8 cellular contexts compared by ENCODE assay signal in the genomic region with DNA sequence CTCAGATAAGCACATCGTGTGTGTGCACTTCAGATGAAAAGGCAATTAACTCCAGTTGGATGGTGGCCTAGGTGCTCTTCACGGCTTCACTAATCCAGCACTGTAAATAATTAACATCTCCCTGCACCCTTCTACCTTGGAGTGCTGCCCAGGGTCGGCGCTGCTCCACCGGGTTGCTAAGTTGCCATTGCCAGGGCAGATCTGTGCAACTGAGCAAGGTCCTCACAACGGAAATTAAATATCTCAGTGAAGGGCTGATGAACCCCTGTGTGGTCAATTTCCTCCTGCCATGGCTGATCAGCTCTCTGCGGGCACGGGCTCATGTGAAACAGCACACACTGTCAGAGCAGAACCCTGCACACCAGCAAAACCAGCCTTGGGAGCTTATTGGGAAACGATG.
DNase-seq lines count a peak whose midpoint lies in the region; ATAC-seq and TF ChIP-seq lines count a peak whose summit lies in the region.

No MANE protein-coding gene starts in this region.

- H3K27me3 ChIP-seq in heart right ventricle: no peaks in the 10 kb centered on the region

- H3K4me1 ChIP-seq in heart right ventricle: peaks cover 0 to 12% (median 0%) of the 10 kb centered on the region in 9 donors
- H3K4me1 ChIP-seq in OCI-LY7 (ENCODE audit: insufficient read depth, low read length, poor library complexity, severe bottlenecking): no peaks in the 10 kb centered on the region

- no TSS peak for BruUV-seq in OCI-LY7 (replicated peaks; lab: Mats Ljungman, UMichigan)

- H3K4me1 Mint-ChIP-seq in WTC11: no peaks in the 10 kb centered on the region

- H3K27ac ChIP-seq in heart right ventricle (peak overlapping the region in 2 of 10 donors; percentile 24 to 43), OCI-LY7 (ENCODE audit: low read depth, low read length, poor library complexity, severe bottlenecking) (no peak overlapping the region)

- H3K36me3 ChIP-seq in heart right ventricle: no peaks in the 10 kb centered on the region
- H3K36me3 ChIP-seq in OCI-LY7 (ENCODE audit: insufficient read depth, low read length): no peaks in the 10 kb centered on the region

- peak; percentile 69 for DNase-seq in HuH-7 (ENCODE audit: low spot score)
- DNase-seq in NCI-H524 treated with DMSO at 0.1 percent for 48 hours (lab: John Stamatoyannopoulos, UW): peak; percentile 86
- peak; percentile 67 to 73 for DNase-seq in heart right ventricle
- peak; percentile 66 for DNase-seq in retinal pigment epithelial cell (ENCODE audit: low read depth)
- no peak for DNase-seq in WTC11 (ENCODE audit: low spot score)
- DNase-seq in OCI-LY7 (ENCODE audit: low spot score): no peak
- DNase-seq in SIG-M5 (lab: John Stamatoyannopoulos, UW): no peak

- no peak overlapping the region for H2AFZ ChIP-seq in OCI-LY7 (ENCODE audit: low read length)

- ATAC-seq in heart right ventricle (peak; percentile 70 to 97 (median 92)), WTC11 (no peak), HG03280 (IDR thresholded peaks at IDR 0.05; ENCODE audit: unreplicated experiment) (no peak)

- no peaks in the 10 kb centered on the region for H3K27me3 Mint-ChIP-seq in WTC11 (ENCODE audit: low read depth)

- H3K4me2 ChIP-seq in OCI-LY7 (ENCODE audit: low read length): no peak overlapping the region

- intact Hi-C loops in heart right ventricle (cut with DNase I): loop anchor here in 1 of 10 donors (5.0 kb wide), 1 partner anchor 65 kb away; a partner anchor contains a TSS
- intact Hi-C loops in OCI-LY7 (cut with micrococcal nuclease; ENCODE audit: unreplicated experiment): no loop called here

- H3K27ac Mint-ChIP-seq in WTC11: no peak overlapping the region

- no peaks in the 10 kb centered on the region for H3K9me3 Mint-ChIP-seq in WTC11

- H3K9me3 ChIP-seq in heart right ventricle: no peaks in the 10 kb centered on the region
- no peaks in the 10 kb centered on the region for H3K9me3 ChIP-seq in OCI-LY7 (ENCODE audit: low read length)

- no peak for TF ChIP-seq CTCF in heart right ventricle (IDR thresholded peaks at IDR 0.05)
- no peak for TF ChIP-seq CTCF in retinal pigment epithelial cell (conservative IDR thresholded peaks at IDR 0.05; ENCODE audit: low read depth, low read length)
- TF ChIP-seq CTCF in WTC11 (IDR thresholded peaks at IDR 0.05): no peak
- TF ChIP-seq CTCF in OCI-LY7 (conservative IDR thresholded peaks at IDR 0.05; ENCODE audit: low read length): no peak

- 51 to 53% methylated on average over 9 of the region's 9 CpGs for WGBS in heart right ventricle, 2 donors

- POLR2A ChIA-PET in WTC11 (lab: Charles Lee): no interaction called here
- POLR2A ChIA-PET in OCI-LY7 (lab: Charles Lee): no interaction called here

- no peaks in the 10 kb centered on the region for H3K9me2 ChIP-seq in OCI-LY7 (ENCODE audit: insufficient read depth, low read length)

- CTCF ChIA-PET in WTC11 (lab: Charles Lee): interaction anchor here (2.1 kb wide), 2 partner anchors 122 to 193 kb away, joined by 6 to 9 read pairs; a partner anchor contains a TSS
- CTCF ChIA-PET in OCI-LY7 (lab: Charles Lee; ENCODE audit: unreplicated experiment): no interaction called here

- H4K20me1 ChIP-seq in OCI-LY7 (ENCODE audit: insufficient read depth, low read length): no peaks in the 10 kb centered on the region

- H3K36me3 Mint-ChIP-seq in WTC11: no peaks in the 10 kb centered on the region

- H3K79me2 ChIP-seq in OCI-LY7 (ENCODE audit: insufficient read depth, low read depth, low read length): no peaks in the 10 kb centered on the region

- H3K4me3 Mint-ChIP-seq in WTC11: no peak overlapping the region

- H3K4me3 ChIP-seq in heart right ventricle: no peak overlapping the region
- no peak overlapping the region for H3K4me3 ChIP-seq in retinal pigment epithelial cell (ENCODE audit: low read length)
- H3K4me3 ChIP-seq in OCI-LY7 (ENCODE audit: low read depth, low read length, poor library complexity, severe bottlenecking): no peak overlapping the region

TF ChIP-seq in WTC11, 78 proteins besides CTCF, POLR2A, EP300 and RAD21:
- no peak for TF ChIP-seq NFE2L1 (CRISPR knock-in tag; IDR thresholded peaks at IDR 0.05)
- TF ChIP-seq, protein P1, sequence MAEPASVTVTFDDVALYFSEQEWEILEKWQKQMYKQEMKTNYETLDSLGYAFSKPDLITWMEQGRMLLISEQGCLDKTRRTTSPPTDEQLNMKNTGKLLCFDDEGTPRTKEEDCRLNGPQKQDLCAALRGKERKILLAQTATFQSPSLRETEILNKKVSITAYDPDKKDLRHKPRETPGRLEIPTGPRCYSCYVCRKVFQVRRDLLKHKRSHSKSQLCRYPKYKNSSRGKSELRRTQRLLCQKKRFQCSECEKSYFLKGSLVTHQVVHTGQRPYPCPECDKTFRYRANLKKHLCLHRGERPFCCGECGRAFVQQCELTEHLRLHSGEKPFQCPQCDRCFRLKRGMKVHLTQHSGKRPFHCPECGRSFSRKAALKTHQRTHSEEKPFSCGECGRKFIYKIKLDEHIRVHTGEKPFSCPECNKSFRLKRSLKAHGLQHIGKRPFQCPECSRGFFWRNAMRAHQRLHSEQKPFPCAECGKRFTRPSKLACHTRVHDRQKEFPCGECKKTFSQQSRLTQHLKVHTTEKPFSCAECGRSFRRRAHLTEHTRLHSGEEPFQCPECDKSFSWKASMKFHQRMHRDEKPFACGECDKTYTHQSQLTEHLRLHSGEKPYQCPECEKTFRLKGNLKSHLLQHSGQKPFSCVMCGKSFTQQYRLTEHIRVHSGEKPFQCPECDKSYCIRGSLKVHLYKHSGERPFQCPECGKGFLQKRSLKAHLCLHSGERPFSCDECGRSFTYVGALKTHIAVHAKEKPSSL (CRISPR knock-in tag; conservative IDR thresholded peaks at IDR 0.05): no peak
- TF ChIP-seq, protein P2, sequence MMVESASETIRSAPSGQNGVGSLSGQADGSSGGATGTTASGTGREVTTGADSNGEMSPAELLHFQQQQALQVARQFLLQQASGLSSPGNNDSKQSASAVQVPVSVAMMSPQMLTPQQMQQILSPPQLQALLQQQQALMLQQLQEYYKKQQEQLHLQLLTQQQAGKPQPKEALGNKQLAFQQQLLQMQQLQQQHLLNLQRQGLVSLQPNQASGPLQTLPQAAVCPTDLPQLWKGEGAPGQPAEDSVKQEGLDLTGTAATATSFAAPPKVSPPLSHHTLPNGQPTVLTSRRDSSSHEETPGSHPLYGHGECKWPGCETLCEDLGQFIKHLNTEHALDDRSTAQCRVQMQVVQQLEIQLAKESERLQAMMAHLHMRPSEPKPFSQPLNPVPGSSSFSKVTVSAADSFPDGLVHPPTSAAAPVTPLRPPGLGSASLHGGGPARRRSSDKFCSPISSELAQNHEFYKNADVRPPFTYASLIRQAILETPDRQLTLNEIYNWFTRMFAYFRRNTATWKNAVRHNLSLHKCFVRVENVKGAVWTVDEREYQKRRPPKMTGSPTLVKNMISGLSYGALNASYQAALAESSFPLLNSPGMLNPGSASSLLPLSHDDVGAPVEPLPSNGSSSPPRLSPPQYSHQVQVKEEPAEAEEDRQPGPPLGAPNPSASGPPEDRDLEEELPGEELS (CRISPR knock-in tag; IDR thresholded peaks at IDR 0.05): no peak
- TF ChIP-seq MYBL2 (CRISPR knock-in tag; IDR thresholded peaks at IDR 0.05): no peak
- TF ChIP-seq FOXP1 (CRISPR knock-in tag; IDR thresholded peaks at IDR 0.05; ENCODE audit: borderline replicate concordance): no peak
- TF ChIP-seq ZNF219 (CRISPR knock-in tag; IDR thresholded peaks at IDR 0.05; ENCODE audit: borderline replicate concordance): no peak
- no peak for TF ChIP-seq ZNF423 (CRISPR knock-in tag; IDR thresholded peaks at IDR 0.05)
- TF ChIP-seq, protein P3, sequence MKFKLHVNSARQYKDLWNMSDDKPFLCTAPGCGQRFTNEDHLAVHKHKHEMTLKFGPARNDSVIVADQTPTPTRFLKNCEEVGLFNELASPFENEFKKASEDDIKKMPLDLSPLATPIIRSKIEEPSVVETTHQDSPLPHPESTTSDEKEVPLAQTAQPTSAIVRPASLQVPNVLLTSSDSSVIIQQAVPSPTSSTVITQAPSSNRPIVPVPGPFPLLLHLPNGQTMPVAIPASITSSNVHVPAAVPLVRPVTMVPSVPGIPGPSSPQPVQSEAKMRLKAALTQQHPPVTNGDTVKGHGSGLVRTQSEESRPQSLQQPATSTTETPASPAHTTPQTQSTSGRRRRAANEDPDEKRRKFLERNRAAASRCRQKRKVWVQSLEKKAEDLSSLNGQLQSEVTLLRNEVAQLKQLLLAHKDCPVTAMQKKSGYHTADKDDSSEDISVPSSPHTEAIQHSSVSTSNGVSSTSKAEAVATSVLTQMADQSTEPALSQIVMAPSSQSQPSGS (CRISPR knock-in tag; IDR thresholded peaks at IDR 0.05; ENCODE audit: borderline replicate concordance, low read depth): no peak
- no peak for TF ChIP-seq NFATC4 (CRISPR knock-in tag; IDR thresholded peaks at IDR 0.05)
- no peak for TF ChIP-seq OVOL2 (CRISPR knock-in tag; IDR thresholded peaks at IDR 0.05; ENCODE audit: borderline replicate concordance)
- TF ChIP-seq HMGA2 (CRISPR knock-in tag; IDR thresholded peaks at IDR 0.05): no peak
- no peak for TF ChIP-seq SP1 (CRISPR knock-in tag; conservative IDR thresholded peaks at IDR 0.05)

Comparison
In these comparisons a context has a peak if more than half of its experiments do, and no peak if none do; other contexts are left out.
1. DNase-seq: peak in HuH-7 (single experiment), NCI-H524 treated with DMSO at 0.1 percent for 48 hours (single experiment), heart right ventricle (2 of 2) and retinal pigment epithelial cell (single experiment); none in WTC11 (single experiment), OCI-LY7 (single experiment) and SIG-M5 (single experiment).
2. ATAC-seq: peak in heart right ventricle (8 of 8); none in WTC11 (single experiment) and HG03280 (single experiment).